In genomic region chr6:136579800-136580199, GRCh38 we compare ENCODE assay signal across 21 cellular contexts.
"Had no signal": no experiment of that assay in that cellular context is flagged by ENCODE, and none has a peak within 500 bp of the region (broad histone marks: within the 10 kb centered on the region; RNA-seq: fewer than 3 reads in every experiment).

No MANE protein-coding gene starts in this region.

- ATAC-seq: foreskin keratinocyte; left lung; naive thymus-derived CD8-positive, alpha-beta T cell; sciatic nerve; stimulated activated naive B cell treated with anti-CD40 and anti-IgM and Interleukin-4, amounts not matched to agents 10 μg/mL and 1 μg/mL and 100 μg/mL, for 72 hours had no signal

- H3K4me3 ChIP-seq: esophagus muscularis mucosa, hepatocyte, left lung, lung, neural progenitor cell, smooth muscle cell, testis, vagina had no signal

- H3K36me3 ChIP-seq: neural progenitor cell had no signal

- H3K9ac ChIP-seq: neural progenitor cell had no signal

- H3K4me1 ChIP-seq: foreskin keratinocyte, neural progenitor cell, testis had no signal

- H3K27me3 ChIP-seq: esophagus muscularis mucosa, foreskin keratinocyte, hepatocyte, left lung, neural progenitor cell, testis, vagina had no signal

- H3K27ac ChIP-seq: esophagus muscularis mucosa, foreskin keratinocyte, hepatocyte, left lung, neural progenitor cell, testis, vagina had no signal

- H3K79me2 ChIP-seq: hepatocyte had no signal

- H3K9me3 ChIP-seq: esophagus muscularis mucosa, left lung, testis, vagina had no signal

- DNase-seq: activated gamma-delta T cell treated with Interleukin-2 at 50 U/mL for 16 hours; activated T-cell treated with anti-CD3 and anti-CD28 coated beads, Interleukin-2, amount 50 U/mL, for 1 hour; aorta; caudate nucleus; foreskin keratinocyte; glutamatergic neuron; immature natural killer cell; kidney glomerular epithelial cell; left lung; naive thymus-derived CD8-positive, alpha-beta T cell; posterior cingulate gyrus; stimulated activated CD4-positive, alpha-beta T cell treated with anti-CD3 and anti-CD28 coated beads, Interleukin-15, amount 100 ng/mL, for 24 hours; stimulated activated naive B cell treated with anti-CD40 and anti-IgM and Interleukin-4, amounts not matched to agents 10 μg/mL and 1 μg/mL and 100 μg/mL, for 72 hours; testis had no signal

- H3K4me2 ChIP-seq: hepatocyte, neural progenitor cell, smooth muscle cell had no signal

- H2AFZ ChIP-seq: hepatocyte, neural progenitor cell had no signal
